In genomic region chr19:40198272-40198990, GRCh38 we compare ENCODE assay signal across 41 cellular contexts. TPM values are rescaled to one million over a fixed set of nuclear protein-coding genes. Genes with fewer than 3 reads are reported as not detected.
"Had no signal": no experiment of that assay in that cellular context is flagged by ENCODE, and none has a peak within 500 bp of the region (broad histone marks: within the 10 kb centered on the region; RNA-seq: fewer than 3 reads in every experiment).

No MANE protein-coding gene starts in this region.

- H3K27me3 Mint-ChIP-seq: activated naive CD4-positive, alpha-beta T cell treated with anti-CD3 and anti-CD28 coated beads, Interleukin-2, amount 10 ng/mL, durations not matched to agents 7 days and 5 days; activated naive CD4-positive, alpha-beta T cell treated with anti-CD3 and anti-CD28 coated beads, Interleukin-2, amount 50 U/mL, for 24 hours; activated naive CD8-positive, alpha-beta T cell; activated naive CD8-positive, alpha-beta T cell treated with anti-CD3 and anti-CD28 coated beads for 36 hours; activated naive CD8-positive, alpha-beta T cell treated with anti-CD3 and anti-CD28 coated beads, Interleukin-2, amount 10 ng/mL, durations not matched to agents 7 days and 5 days; activated naive CD8-positive, alpha-beta T cell treated with anti-CD3 and anti-CD28 coated beads, Interleukin-2, amount 50 U/mL, for 24 hours; activated T-cell treated with anti-CD3 and anti-CD28 coated beads, Interleukin-2, amount 50 U/mL, for 24 hours; activated T-helper 17 cell treated with anti-CD3 and anti-CD28 coated beads, Interleukin-2, amount 50 U/mL, for 72 hours; brain; central memory CD8-positive, alpha-beta T cell had no signal

- H3K9me3 ChIP-seq: adrenal gland, ascending aorta, body of pancreas, breast epithelium had no signal

- H3K4me3 ChIP-seq: adrenal gland, ascending aorta, body of pancreas, breast epithelium, cardiac muscle cell had no signal

- H3K9me3 Mint-ChIP-seq: activated naive CD4-positive, alpha-beta T cell treated with anti-CD3 and anti-CD28 coated beads for 36 hours; activated naive CD4-positive, alpha-beta T cell treated with anti-CD3 and anti-CD28 coated beads, Interleukin-2, amount 10 ng/mL, durations not matched to agents 7 days and 5 days; activated naive CD4-positive, alpha-beta T cell treated with anti-CD3 and anti-CD28 coated beads, Interleukin-2, amount 50 U/mL, for 24 hours; activated naive CD4-positive, alpha-beta T cell treated with anti-CD3 and anti-CD28 coated beads, Interleukin-2, amount 50 U/mL, for 72 hours; activated naive CD8-positive, alpha-beta T cell treated with anti-CD3 and anti-CD28 coated beads for 36 hours; activated naive CD8-positive, alpha-beta T cell treated with anti-CD3 and anti-CD28 coated beads, Interleukin-2, amount 10 ng/mL, durations not matched to agents 7 days and 5 days; activated naive CD8-positive, alpha-beta T cell treated with anti-CD3 and anti-CD28 coated beads, Interleukin-2, amount 50 U/mL, for 24 hours; activated T-cell treated with anti-CD3 and anti-CD28 coated beads, Interleukin-2, amount 50 U/mL, for 24 hours; activated T-cell treated with anti-CD3 and anti-CD28 coated beads, Interleukin-2, amount 50 U/mL, for 72 hours; activated T-helper 1 cell treated with anti-CD3 and anti-CD28 coated beads, Interleukin-12 subunit alpha, Interleukin-12 subunit beta, Interleukin-2, Interleukin-4 antibody, amounts not matched to agents 30 ng/mL and 10 ng/mL and 1 ng/mL, durations not matched to agents 14 hours and 24 hours and 36 hours; activated T-helper 17 cell treated with anti-CD3 and anti-CD28 coated beads, Interleukin-2, amount 50 U/mL, for 72 hours; activated T-helper 2 cell treated with anti-CD3 and anti-CD28 coated beads, Interferon-gamma antibody, Interleukin-2, Interleukin-4, amounts not matched to agents 10 μg/mL and 5 μg/mL and 100 μg/mL, durations not matched to agents 14 hours and 24 hours and 36 hours; brain; central memory CD8-positive, alpha-beta T cell had no signal

- ATAC-seq: activated naive CD4-positive, alpha-beta T cell treated with anti-CD3 and anti-CD28 coated beads, Interleukin-2, amount 50 U/mL, for 72 hours; activated naive CD8-positive, alpha-beta T cell treated with anti-CD3 and anti-CD28 coated beads, Interleukin-2, amount 50 U/mL, for 24 hours; activated T-cell treated with anti-CD3 and anti-CD28 coated beads, Interleukin-2, amount 50 U/mL, for 72 hours; activated T-helper 17 cell treated with anti-CD3 and anti-CD28 coated beads, Interleukin-2, amount 50 U/mL, for 72 hours; body of pancreas had no signal

- H3K36me3 Mint-ChIP-seq: activated naive CD4-positive, alpha-beta T cell treated with anti-CD3 and anti-CD28 coated beads, Interleukin-2, amount 10 ng/mL, durations not matched to agents 7 days and 5 days; activated naive CD4-positive, alpha-beta T cell treated with anti-CD3 and anti-CD28 coated beads, Interleukin-2, amount 50 U/mL, for 72 hours; activated naive CD8-positive, alpha-beta T cell treated with anti-CD3 and anti-CD28 coated beads for 36 hours; activated naive CD8-positive, alpha-beta T cell treated with anti-CD3 and anti-CD28 coated beads, Interleukin-2, amount 10 ng/mL, durations not matched to agents 7 days and 5 days had no signal

- H3K4me1 ChIP-seq: adrenal gland, breast epithelium had no signal

- DNase-seq: activated effector memory CD4-positive, alpha-beta T cell treated with anti-CD3 and anti-CD28 coated beads, Interleukin-2, amount 50 U/mL, for 16 hours; activated effector memory CD4-positive, alpha-beta T cell treated with Interleukin-2 at 50 U/mL for 16 hours; activated gamma-delta T cell treated with Interleukin-2 at 50 U/mL for 16 hours; activated naive CD4-positive, alpha-beta T cell; activated naive CD4-positive, alpha-beta T cell treated with anti-CD3 and anti-CD28 coated beads for 36 hours; activated naive CD4-positive, alpha-beta T cell treated with anti-CD3 and anti-CD28 coated beads, Interleukin-2, amount 10 ng/mL, durations not matched to agents 7 days and 5 days; activated naive CD4-positive, alpha-beta T cell treated with anti-CD3 and anti-CD28 coated beads, Interleukin-2, amount 50 U/mL, for 16 hours; activated naive CD4-positive, alpha-beta T cell treated with Interleukin-2 at 50 U/mL for 16 hours; activated naive CD8-positive, alpha-beta T cell treated with anti-CD3 and anti-CD28 coated beads for 36 hours; activated naive CD8-positive, alpha-beta T cell treated with anti-CD3 and anti-CD28 coated beads, Interleukin-2, amount 10 ng/mL, durations not matched to agents 7 days and 5 days; activated naive CD8-positive, alpha-beta T cell treated with anti-CD3 and anti-CD28 coated beads, Interleukin-2, amount 50 U/mL, for 24 hours; activated T-cell treated with anti-CD3 and anti-CD28 coated beads for 4 hours; activated T-cell treated with anti-CD3 and anti-CD28 coated beads, Interleukin-2, amount 50 U/mL, for 1 hour; activated T-cell treated with anti-CD3 and anti-CD28 coated beads, Interleukin-2, amount 50 U/mL, for 24 hours; activated T-cell treated with anti-CD3 and anti-CD28 coated beads, Interleukin-2, amount 50 U/mL, for 48 hours; activated T-cell treated with anti-CD3 and anti-CD28 coated beads, Interleukin-2, amount 50 U/mL, for 72 hours; adrenal gland; amniotic stem cell; amygdala; anterior cingulate cortex; aorta; body of pancreas; brain microvascular endothelial cell; caudate nucleus; central memory CD4-positive, alpha-beta T cell; cerebellar nuclear complex had no signal

- H3K4me3 Mint-ChIP-seq: activated naive CD4-positive, alpha-beta T cell treated with anti-CD3 and anti-CD28 coated beads for 36 hours; activated naive CD4-positive, alpha-beta T cell treated with anti-CD3 and anti-CD28 coated beads, Interleukin-2, amount 10 ng/mL, durations not matched to agents 7 days and 5 days; activated naive CD4-positive, alpha-beta T cell treated with anti-CD3 and anti-CD28 coated beads, Interleukin-2, amount 50 U/mL, for 24 hours; activated naive CD8-positive, alpha-beta T cell; activated naive CD8-positive, alpha-beta T cell treated with anti-CD3 and anti-CD28 coated beads for 36 hours; activated naive CD8-positive, alpha-beta T cell treated with anti-CD3 and anti-CD28 coated beads, Interleukin-2, amount 10 ng/mL, durations not matched to agents 7 days and 5 days; activated naive CD8-positive, alpha-beta T cell treated with anti-CD3 and anti-CD28 coated beads, Interleukin-2, amount 50 U/mL, for 24 hours; activated T-cell treated with anti-CD3 and anti-CD28 coated beads, Interleukin-2, amount 50 U/mL, for 24 hours; activated T-cell treated with anti-CD3 and anti-CD28 coated beads, Interleukin-2, amount 50 U/mL, for 72 hours; activated T-helper 1 cell treated with anti-CD3 and anti-CD28 coated beads, Interleukin-12 subunit alpha, Interleukin-12 subunit beta, Interleukin-2, Interleukin-4 antibody, amounts not matched to agents 30 ng/mL and 10 ng/mL and 1 ng/mL, durations not matched to agents 14 hours and 24 hours and 36 hours; activated T-helper 17 cell treated with anti-CD3 and anti-CD28 coated beads, Interleukin-2, amount 50 U/mL, for 72 hours; brain; central memory CD8-positive, alpha-beta T cell had no signal

- H3K36me3 ChIP-seq: breast epithelium had no signal

- H3K27me3 ChIP-seq: adrenal gland, ascending aorta, body of pancreas, brain microvascular endothelial cell, breast epithelium, cardiac muscle cell had no signal

- H3K27ac ChIP-seq: adrenal gland, ascending aorta, body of pancreas, brain microvascular endothelial cell, breast epithelium, cardiac muscle cell had no signal

RNA-seq across cellular contexts. Expression of gene TTC9B, which starts 19.8 kb away (rescaled TPM):
- total RNA-seq: activated naive CD4-positive, alpha-beta T cell treated with anti-CD3 and anti-CD28 coated beads for 36 hours; activated naive CD4-positive, alpha-beta T cell treated with anti-CD3 and anti-CD28 coated beads, Interleukin-2, amount 50 U/mL, for 72 hours; activated naive CD8-positive, alpha-beta T cell treated with anti-CD3 and anti-CD28 coated beads for 36 hours; activated naive CD8-positive, alpha-beta T cell treated with anti-CD3 and anti-CD28 coated beads, Interleukin-2, amount 10 ng/mL, durations not matched to agents 7 days and 5 days; activated T-cell treated with anti-CD3 and anti-CD28 coated beads, Interleukin-2, amount 50 U/mL, for 72 hours; activated T-helper 1 cell treated with anti-CD3 and anti-CD28 coated beads, Interleukin-12 subunit alpha, Interleukin-12 subunit beta, Interleukin-2, Interleukin-4 antibody, amounts not matched to agents 30 ng/mL and 10 ng/mL and 1 ng/mL, durations not matched to agents 14 hours and 24 hours and 36 hours; activated T-helper 2 cell treated with anti-CD3 and anti-CD28 coated beads, Interferon-gamma antibody, Interleukin-2, Interleukin-4, amounts not matched to agents 10 μg/mL and 5 μg/mL and 100 μg/mL, durations not matched to agents 14 hours and 24 hours and 36 hours; aorta; ascending aorta; astrocyte; body of pancreas; bronchial epithelial cell; cardiac muscle cell; cardiac septum; chondrocyte had no signal

RNA-seq across cellular contexts. Expression of gene CCNP, which starts 28.1 kb away (rescaled TPM):
- total RNA-seq: activated naive CD4-positive, alpha-beta T cell treated with anti-CD3 and anti-CD28 coated beads for 36 hours; activated naive CD8-positive, alpha-beta T cell treated with anti-CD3 and anti-CD28 coated beads for 36 hours; activated T-helper 1 cell treated with anti-CD3 and anti-CD28 coated beads, Interleukin-12 subunit alpha, Interleukin-12 subunit beta, Interleukin-2, Interleukin-4 antibody, amounts not matched to agents 30 ng/mL and 10 ng/mL and 1 ng/mL, durations not matched to agents 14 hours and 24 hours and 36 hours; ascending aorta; body of pancreas; bronchial epithelial cell had no signal
